ENCODE assay signal across 17 cellular contexts in genomic region chr5:78613756-78614155, GRCh38. TPM values are rescaled to one million over a fixed set of nuclear protein-coding genes. Genes with fewer than 3 reads are reported as not detected.
DNase-seq lines count a peak whose midpoint lies in the region; ATAC-seq and TF ChIP-seq lines count a peak whose summit lies in the region.
"Had no signal": no experiment of that assay in that cellular context is flagged by ENCODE, and none has a peak within 500 bp of the region (broad histone marks: within the 10 kb centered on the region; RNA-seq: fewer than 3 reads in every experiment).

No MANE protein-coding gene starts in this region.

- no peak overlapping the region for H3K4me2 ChIP-seq in mesenchymal stem cell (ENCODE audit: low read length, poor library complexity, severe bottlenecking)
- no peak overlapping the region for H3K4me2 ChIP-seq in trophoblast cell (ENCODE audit: low read length)

- peak overlapping the region; percentile 17 for H2AK5ac ChIP-seq in mesenchymal stem cell (ENCODE audit: low read length, severe bottlenecking)
- no peak overlapping the region for H2AK5ac ChIP-seq in trophoblast cell (ENCODE audit: low read length)

- TF ChIP-seq CTCF in cardiac muscle cell (IDR thresholded peaks at IDR 0.05; ENCODE audit: low read depth, low read length) (no peak), heart right ventricle (IDR thresholded peaks at IDR 0.05) (no peak)

- H4K8ac ChIP-seq in mesenchymal stem cell (ENCODE audit: low read length): no peak overlapping the region
- no peak overlapping the region for H4K8ac ChIP-seq in trophoblast cell (ENCODE audit: low read depth, low read length)

- 67 to 68% methylated on average over 4 of the region's 4 CpGs for WGBS in heart right ventricle, 2 donors
- 89% methylated on average over 4 of the region's 4 CpGs for WGBS in mesenchymal stem cell
- no CpG with 5 or more reads among the region's 4 CpGs for WGBS in trophoblast cell (ENCODE audit: extremely low coverage, insufficient coverage, insufficient read length)

- H3K79me1 ChIP-seq in mesenchymal stem cell (replicated peaks; ENCODE audit: low read length, poor library complexity, severe bottlenecking) (peaks cover 18% of the 10 kb centered on the region), trophoblast cell (ENCODE audit: low read length) (peaks cover 7% of the 10 kb centered on the region)

- TF ChIP-seq POLR2A in GM18505 (IDR thresholded peaks at IDR 0.05; ENCODE audit: borderline replicate concordance, extremely low read depth, insufficient read depth, insufficient read length): no peak

- H2AFZ ChIP-seq in mesenchymal stem cell (ENCODE audit: low read depth, low read length) (no peak overlapping the region), trophoblast cell (ENCODE audit: insufficient read depth, low read length, poor library complexity) (no peak overlapping the region)

- H2BK15ac ChIP-seq in mesenchymal stem cell (ENCODE audit: low read depth, poor library complexity, severe bottlenecking): no peak overlapping the region

- H3K27me3 ChIP-seq in cardiac muscle cell: no peaks in the 10 kb centered on the region
- no peaks in the 10 kb centered on the region for H3K27me3 ChIP-seq in heart right ventricle
- H3K27me3 ChIP-seq in mesenchymal stem cell (ENCODE audit: control insufficient read depth in 1 of 2, insufficient read depth in 1 of 2, low read length in 2 of 2): no peaks in the 10 kb centered on the region
- H3K27me3 ChIP-seq in stomach smooth muscle (ENCODE audit: control insufficient read depth in 1 of 2, insufficient read depth in 2 of 2, low read length in 2 of 2): no peaks in the 10 kb centered on the region
- no peaks in the 10 kb centered on the region for H3K27me3 ChIP-seq in trophoblast cell (ENCODE audit: insufficient read depth, low read length)

- intact Hi-C loops in heart right ventricle (cut with DNase I): no loop called here

- H3K9me3 ChIP-seq in cardiac muscle cell (ENCODE audit: low read depth): no peaks in the 10 kb centered on the region
- no peaks in the 10 kb centered on the region for H3K9me3 ChIP-seq in heart right ventricle
- H3K9me3 ChIP-seq in mesenchymal stem cell (ENCODE audit: control insufficient read depth, low read length): no peaks in the 10 kb centered on the region
- H3K9me3 ChIP-seq in stomach smooth muscle (ENCODE audit: control insufficient read depth in 2 of 2, low read length in 2 of 2): no peaks in the 10 kb centered on the region
- H3K9me3 ChIP-seq in trophoblast cell (ENCODE audit: insufficient read depth, low read depth, low read length): peaks cover 2% of the 10 kb centered on the region

- no peak for ATAC-seq in heart right ventricle
- ATAC-seq in GM21619 (IDR thresholded peaks at IDR 0.05; ENCODE audit: unreplicated experiment): no peak
- no peak for ATAC-seq in GM18505 (IDR thresholded peaks at IDR 0.05; ENCODE audit: unreplicated experiment)

- H4K91ac ChIP-seq in mesenchymal stem cell (ENCODE audit: low read length) (no peak overlapping the region), trophoblast cell (ENCODE audit: low read depth, low read length) (no peak overlapping the region)

- H2BK120ac ChIP-seq in mesenchymal stem cell (ENCODE audit: low read depth, low read length): no peak overlapping the region
- no peak overlapping the region for H2BK120ac ChIP-seq in trophoblast cell (ENCODE audit: insufficient read depth, low read length, poor library complexity)

- no peak overlapping the region for H2BK12ac ChIP-seq in mesenchymal stem cell (ENCODE audit: low read length in 2 of 2)
- H2BK12ac ChIP-seq in trophoblast cell (ENCODE audit: low read length): no peak overlapping the region

- no peak overlapping the region for H4K12ac ChIP-seq in trophoblast cell (ENCODE audit: low read depth, low read length)

- no peak overlapping the region for H3K4ac ChIP-seq in mesenchymal stem cell (ENCODE audit: low read depth in 1 of 2, low read length in 2 of 2)
- no peak overlapping the region for H3K4ac ChIP-seq in trophoblast cell (ENCODE audit: low read depth, low read length)

- H3K4me3 ChIP-seq in cardiac muscle cell: no peak overlapping the region
- H3K4me3 ChIP-seq in heart right ventricle: no peak overlapping the region
- no peak overlapping the region for H3K4me3 ChIP-seq in mesenchymal stem cell (ENCODE audit: insufficient read depth in 1 of 2, low read depth in 1 of 2, low read length in 2 of 2)
- no peak overlapping the region for H3K4me3 ChIP-seq in stomach smooth muscle (ENCODE audit: low read length in 2 of 2)
- no peak overlapping the region for H3K4me3 ChIP-seq in trophoblast cell (ENCODE audit: low read depth, low read length)

- no peak overlapping the region for H3K9ac ChIP-seq in mesenchymal stem cell (ENCODE audit: low read length)
- no peak overlapping the region for H3K9ac ChIP-seq in stomach smooth muscle (ENCODE audit: low read length in 2 of 2)
- H3K9ac ChIP-seq in trophoblast cell (ENCODE audit: low read length): no peak overlapping the region

- H3K14ac ChIP-seq in mesenchymal stem cell (ENCODE audit: low read length in 2 of 2): no peak overlapping the region
- no peak overlapping the region for H3K14ac ChIP-seq in trophoblast cell (ENCODE audit: low read length)

- H3K23ac ChIP-seq in mesenchymal stem cell (ENCODE audit: low read length in 2 of 2) (no peak overlapping the region), trophoblast cell (ENCODE audit: low read length) (no peak overlapping the region)

- H3K4me1 ChIP-seq in cardiac muscle cell (ENCODE audit: low read depth) (peaks cover 59% of the 10 kb centered on the region), heart right ventricle (peaks cover 0 to 28% (median 14%) of the 10 kb centered on the region in 9 donors), mesenchymal stem cell (ENCODE audit: control insufficient read depth, insufficient read depth, low read depth, low read length) (peaks cover 18% of the 10 kb centered on the region), stomach smooth muscle (ENCODE audit: control insufficient read depth, insufficient read depth, low read length) (peaks cover 39% of the 10 kb centered on the region), trophoblast cell (ENCODE audit: control insufficient read depth in 1 of 2, insufficient read depth in 2 of 2, low read length in 2 of 2) (peaks cover 18 to 25% of the 10 kb centered on the region in 2 experiments)

- peaks cover 5% of the 10 kb centered on the region for H3K79me2 ChIP-seq in trophoblast cell (ENCODE audit: control insufficient read depth, insufficient read depth, low read length, poor library complexity)

- H3K36me3 ChIP-seq in cardiac muscle cell: peaks cover 41% of the 10 kb centered on the region
- H3K36me3 ChIP-seq in heart right ventricle: peaks cover 0 to 23% (median 0%) of the 10 kb centered on the region in 9 donors
- H3K36me3 ChIP-seq in mesenchymal stem cell (ENCODE audit: control insufficient read depth in 1 of 2, insufficient read depth in 2 of 2, low read depth in 1 of 2, low read length in 2 of 2): peaks cover 4 to 40% of the 10 kb centered on the region in 2 experiments
- H3K36me3 ChIP-seq in stomach smooth muscle (ENCODE audit: control insufficient read depth in 2 of 2, insufficient read depth in 2 of 2, low read length in 2 of 2): peaks cover 3% of the 10 kb centered on the region in 2 donors
- H3K36me3 ChIP-seq in trophoblast cell (ENCODE audit: control insufficient read depth in 1 of 2, insufficient read depth in 2 of 2, low read length in 2 of 2): peaks cover 6 to 7% of the 10 kb centered on the region in 2 experiments

- H2BK5ac ChIP-seq in mesenchymal stem cell (ENCODE audit: low read depth, low read length, poor library complexity, severe bottlenecking): no peak overlapping the region
- H2BK5ac ChIP-seq in trophoblast cell (ENCODE audit: low read depth, low read length, poor library complexity): no peak overlapping the region

- no peak overlapping the region for H3K18ac ChIP-seq in mesenchymal stem cell (ENCODE audit: low read depth in 1 of 2, low read length in 2 of 2)
- H3K18ac ChIP-seq in trophoblast cell (ENCODE audit: low read length): no peak overlapping the region

- DNase-seq in cardiac muscle cell (ENCODE audit: low read depth in 1 of 2, low spot score in 1 of 2) (no peak), heart right ventricle (no peak), RPMI7951 (ENCODE audit: low read depth) (peak; percentile 35), mesenchymal stem cell (no peak), trophoblast cell (no peak)
- DNase-seq: 8988T; ACHN; C1 segment of cervical spinal cord; CD4-positive, alpha-beta T cell; DMS153; DMS79 treated with DMSO at 0.1 percent for 48 hours; EL; HCEC 1CT; HFFc6 had no signal

- peak overlapping the region; percentile 81 for H3K27ac ChIP-seq in cardiac muscle cell
- no peak overlapping the region for H3K27ac ChIP-seq in heart right ventricle
- H3K27ac ChIP-seq in mesenchymal stem cell (ENCODE audit: low read length, poor library complexity, severe bottlenecking): no peak overlapping the region
- peak overlapping the region; percentile 75 for H3K27ac ChIP-seq in stomach smooth muscle (ENCODE audit: low read length)
- no peak overlapping the region for H3K27ac ChIP-seq in trophoblast cell (ENCODE audit: low read depth, low read length)

RNA-seq across cellular contexts. Expression of gene LHFPL2, which starts 34.8 kb away (rescaled TPM):
- total RNA-seq in cardiac muscle cell (126 TPM in 2 replicates), heart right ventricle (10 to 100 TPM in 1 of 10 donors, 1 to 10 TPM in 9; 3.8 to 14.9 (median 5.1) TPM)
- polyA plus RNA-seq in cardiac muscle cell (96.6 and 101 TPM in 2 replicates), heart right ventricle (1 to 10 TPM; 2.4 to 5.7 TPM)
- 35.1 and 38.2 TPM in 2 replicates for total RNA-seq in RPMI7951 (2014; rRNA removed; shearing (Covaris generic))
- polyA plus RNA-seq in mesenchymal stem cell (2013, experiment 1 of 2): 13.5 TPM
- 11.5 TPM for polyA plus RNA-seq in mesenchymal stem cell (2013, experiment 2 of 2)
- 27.9 and 29.1 TPM in 2 replicates for polyA plus RNA-seq in trophoblast cell (2013)

Comparison
In these comparisons a context has a peak if more than half of its experiments do, and no peak if none do; other contexts are left out.
1. H3K27ac ChIP-seq: peak in cardiac muscle cell (single experiment) and stomach smooth muscle (single experiment); none in heart right ventricle (0 of 10), mesenchymal stem cell (single experiment) and trophoblast cell (single experiment).